ENCODE assay signal across 8 cellular contexts in the genomic region with DNA sequence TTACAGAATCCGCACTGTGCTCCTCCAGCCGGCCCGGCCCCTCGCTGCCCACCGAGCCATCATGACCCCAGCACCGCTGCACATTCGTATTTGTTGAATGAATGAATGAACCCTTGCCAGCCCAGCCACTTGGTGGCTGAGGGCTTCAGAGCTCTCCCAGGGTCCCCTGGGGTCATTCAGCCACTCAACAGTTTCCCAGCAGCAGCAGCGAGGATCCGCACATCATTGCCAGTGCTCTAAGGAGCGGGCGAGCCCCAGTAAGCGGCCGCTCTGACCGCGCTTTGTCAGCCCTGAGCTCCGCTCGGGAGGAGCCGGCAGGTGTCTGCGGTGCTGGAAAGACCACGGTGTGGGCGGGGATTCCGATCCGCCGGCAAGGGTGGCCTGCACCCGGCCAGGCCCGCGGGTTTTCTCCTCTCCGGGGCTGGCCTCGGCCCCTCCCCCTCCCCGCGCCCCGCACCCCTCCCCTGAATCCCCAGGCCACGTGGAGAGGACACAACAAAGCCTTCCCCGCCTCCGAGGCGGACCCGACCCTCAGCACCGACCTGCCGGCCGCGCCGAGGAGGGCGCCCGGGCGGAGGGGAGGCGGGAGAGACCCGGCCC. TPM values are rescaled to one million over a fixed set of nuclear protein-coding genes. Genes with fewer than 3 reads are reported as not detected.
DNase-seq lines count a peak whose midpoint lies in the region; ATAC-seq and TF ChIP-seq lines count a peak whose summit lies in the region.

No MANE protein-coding gene starts in this region.

- H3K4me3 ChIP-seq in fibroblast of mammary gland (ENCODE audit: control insufficient read depth, low read depth, low read length) (peak overlapping the region; percentile 61), neuron (ENCODE audit: low read length) (peak overlapping the region; percentile 61), upper lobe of right lung (peak overlapping the region; percentile 69)

- H3K4me1 ChIP-seq in neuron (ENCODE audit: insufficient read depth, low read length) (peaks cover 24% of the 10 kb centered on the region), upper lobe of right lung (peaks cover 26% of the 10 kb centered on the region)

- ATAC-seq in HG02759 (IDR thresholded peaks at IDR 0.05; ENCODE audit: unreplicated experiment) (peak; percentile 38), upper lobe of right lung (peak; percentile 38)

- H2AFZ ChIP-seq in neuron (ENCODE audit: low read depth, low read length) = peak overlapping the region; percentile 82

- H3K4me1 Mint-ChIP-seq in activated T-cell treated with anti-CD3 and anti-CD28 coated beads, Interleukin-2, amount 50 U/mL, for 24 hours (ENCODE audit: low read depth) = peaks cover 77% of the 10 kb centered on the region

- H3K36me3 ChIP-seq in neuron (ENCODE audit: insufficient read depth, low read length) (no peaks in the 10 kb centered on the region), upper lobe of right lung (no peaks in the 10 kb centered on the region)

- peak overlapping the region; percentile 70 for H3K27ac ChIP-seq in upper lobe of right lung

- no peaks in the 10 kb centered on the region for H3K9me3 Mint-ChIP-seq in activated T-cell treated with anti-CD3 and anti-CD28 coated beads, Interleukin-2, amount 50 U/mL, for 24 hours

- intact Hi-C loops in upper lobe of right lung (cut with DNase I) = no loop called here

- TF ChIP-seq CTCF in fibroblast of mammary gland (conservative IDR thresholded peaks at IDR 0.05; ENCODE audit: control insufficient read depth, insufficient read depth, low read depth, low read length) (no peak), upper lobe of right lung (IDR thresholded peaks at IDR 0.05) (no peak)

- peak overlapping the region; percentile 82 for H3K4me3 Mint-ChIP-seq in activated T-cell treated with anti-CD3 and anti-CD28 coated beads, Interleukin-2, amount 50 U/mL, for 24 hours

- H3K9me3 ChIP-seq in neuron (ENCODE audit: low read length) (no peaks in the 10 kb centered on the region), upper lobe of right lung (no peaks in the 10 kb centered on the region)

- peaks cover 2% of the 10 kb centered on the region for H3K27me3 Mint-ChIP-seq in activated T-cell treated with anti-CD3 and anti-CD28 coated beads, Interleukin-2, amount 50 U/mL, for 24 hours

- peaks cover 11% of the 10 kb centered on the region for H3K36me3 Mint-ChIP-seq in activated T-cell treated with anti-CD3 and anti-CD28 coated beads, Interleukin-2, amount 50 U/mL, for 24 hours (ENCODE audit: low read depth)

- H3K27me3 ChIP-seq in neuron (ENCODE audit: insufficient read depth, low read length) = no peaks in the 10 kb centered on the region
- H3K27me3 ChIP-seq in upper lobe of right lung = no peaks in the 10 kb centered on the region

- DNase-seq in ELR (ENCODE audit: low read depth) (peak; percentile 63), NCI-H82 (lab: John Stamatoyannopoulos, UW) (peak; percentile 76), fibroblast of mammary gland (ENCODE audit: low read depth) (peak; percentile 20), upper lobe of right lung (no peak), KG1 (lab: John Stamatoyannopoulos, UW) (no peak)
- peak; percentile 76 for DNase-seq in activated T-cell treated with anti-CD3 and anti-CD28 coated beads, Interleukin-2, amount 50 U/mL, for 24 hours

- peak overlapping the region; percentile 66 for H3K27ac Mint-ChIP-seq in activated T-cell treated with anti-CD3 and anti-CD28 coated beads, Interleukin-2, amount 50 U/mL, for 24 hours

RNA-seq across cellular contexts. Expression of a gene that starts 0.6 kb away (rescaled TPM):
- 22.8 TPM for total RNA-seq in upper lobe of right lung

Comparison
In these comparisons a context has a peak if more than half of its experiments do, and no peak if none do; other contexts are left out.
1. DNase-seq: peak in ELR (single experiment), NCI-H82 (single experiment), activated T-cell treated with anti-CD3 and anti-CD28 coated beads, Interleukin-2, amount 50 U/mL, for 24 hours (single experiment) and fibroblast of mammary gland (single experiment); none in upper lobe of right lung (single experiment) and KG1 (single experiment).
2. Peak in every context shown above with its lines, with median percentiles within 50 percentile points of each other: H3K4me3 ChIP-seq.